1 cellular context compared by ENCODE assay signal in the genomic region with DNA sequence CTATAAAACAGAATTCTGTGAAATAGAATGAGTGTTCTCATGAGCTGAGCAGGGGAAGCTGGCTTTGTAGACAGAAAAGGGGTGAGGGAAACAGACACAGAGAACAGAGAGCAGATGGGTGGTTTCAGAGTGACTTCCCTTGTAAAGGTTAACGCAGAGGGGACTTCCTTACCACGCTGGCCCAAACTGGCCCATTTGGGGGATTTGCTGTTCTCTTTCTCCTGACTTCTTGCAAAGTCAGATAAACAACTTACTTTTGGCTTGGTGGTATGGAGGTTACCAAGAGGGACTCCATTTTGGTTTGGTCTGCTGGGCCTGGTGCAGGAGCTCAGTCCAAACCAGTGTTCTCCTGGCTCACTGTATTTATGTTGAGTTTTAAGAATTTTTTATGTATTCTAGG.
TF ChIP-seq lines count a peak whose summit lies in the region.

No MANE protein-coding gene starts in this region.

TF ChIP-seq in GM12878, 131 proteins besides CTCF, POLR2A, EP300 and RAD21 (continued from another document and continues in another):
- TF ChIP-seq, protein P1, sequence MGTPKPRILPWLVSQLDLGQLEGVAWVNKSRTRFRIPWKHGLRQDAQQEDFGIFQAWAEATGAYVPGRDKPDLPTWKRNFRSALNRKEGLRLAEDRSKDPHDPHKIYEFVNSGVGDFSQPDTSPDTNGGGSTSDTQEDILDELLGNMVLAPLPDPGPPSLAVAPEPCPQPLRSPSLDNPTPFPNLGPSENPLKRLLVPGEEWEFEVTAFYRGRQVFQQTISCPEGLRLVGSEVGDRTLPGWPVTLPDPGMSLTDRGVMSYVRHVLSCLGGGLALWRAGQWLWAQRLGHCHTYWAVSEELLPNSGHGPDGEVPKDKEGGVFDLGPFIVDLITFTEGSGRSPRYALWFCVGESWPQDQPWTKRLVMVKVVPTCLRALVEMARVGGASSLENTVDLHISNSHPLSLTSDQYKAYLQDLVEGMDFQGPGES (IDR thresholded peaks at IDR 0.05) = no peak
- TF ChIP-seq, protein P2, sequence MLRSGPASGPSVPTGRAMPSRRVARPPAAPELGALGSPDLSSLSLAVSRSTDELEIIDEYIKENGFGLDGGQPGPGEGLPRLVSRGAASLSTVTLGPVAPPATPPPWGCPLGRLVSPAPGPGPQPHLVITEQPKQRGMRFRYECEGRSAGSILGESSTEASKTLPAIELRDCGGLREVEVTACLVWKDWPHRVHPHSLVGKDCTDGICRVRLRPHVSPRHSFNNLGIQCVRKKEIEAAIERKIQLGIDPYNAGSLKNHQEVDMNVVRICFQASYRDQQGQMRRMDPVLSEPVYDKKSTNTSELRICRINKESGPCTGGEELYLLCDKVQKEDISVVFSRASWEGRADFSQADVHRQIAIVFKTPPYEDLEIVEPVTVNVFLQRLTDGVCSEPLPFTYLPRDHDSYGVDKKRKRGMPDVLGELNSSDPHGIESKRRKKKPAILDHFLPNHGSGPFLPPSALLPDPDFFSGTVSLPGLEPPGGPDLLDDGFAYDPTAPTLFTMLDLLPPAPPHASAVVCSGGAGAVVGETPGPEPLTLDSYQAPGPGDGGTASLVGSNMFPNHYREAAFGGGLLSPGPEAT (IDR thresholded peaks at IDR 0.05; ENCODE audit: low read depth) = peak; percentile 76
- no peak for TF ChIP-seq CBX3 (IDR thresholded peaks at IDR 0.05; ENCODE audit: borderline replicate concordance, low read depth)
- TF ChIP-seq ZNF24 (IDR thresholded peaks at IDR 0.05) = no peak
- no peak for TF ChIP-seq CEBPB (IDR thresholded peaks at IDR 0.05; ENCODE audit: borderline replicate concordance in 1 of 2, low read depth in 2 of 2, low read length in 2 of 2)
- TF ChIP-seq MYB (IDR thresholded peaks at IDR 0.05; ENCODE audit: borderline replicate concordance, low read depth, low read length) = no peak
- no peak for TF ChIP-seq FOXM1 (IDR thresholded peaks at IDR 0.05; ENCODE audit: low read depth, low read length)
- TF ChIP-seq, protein P3, sequence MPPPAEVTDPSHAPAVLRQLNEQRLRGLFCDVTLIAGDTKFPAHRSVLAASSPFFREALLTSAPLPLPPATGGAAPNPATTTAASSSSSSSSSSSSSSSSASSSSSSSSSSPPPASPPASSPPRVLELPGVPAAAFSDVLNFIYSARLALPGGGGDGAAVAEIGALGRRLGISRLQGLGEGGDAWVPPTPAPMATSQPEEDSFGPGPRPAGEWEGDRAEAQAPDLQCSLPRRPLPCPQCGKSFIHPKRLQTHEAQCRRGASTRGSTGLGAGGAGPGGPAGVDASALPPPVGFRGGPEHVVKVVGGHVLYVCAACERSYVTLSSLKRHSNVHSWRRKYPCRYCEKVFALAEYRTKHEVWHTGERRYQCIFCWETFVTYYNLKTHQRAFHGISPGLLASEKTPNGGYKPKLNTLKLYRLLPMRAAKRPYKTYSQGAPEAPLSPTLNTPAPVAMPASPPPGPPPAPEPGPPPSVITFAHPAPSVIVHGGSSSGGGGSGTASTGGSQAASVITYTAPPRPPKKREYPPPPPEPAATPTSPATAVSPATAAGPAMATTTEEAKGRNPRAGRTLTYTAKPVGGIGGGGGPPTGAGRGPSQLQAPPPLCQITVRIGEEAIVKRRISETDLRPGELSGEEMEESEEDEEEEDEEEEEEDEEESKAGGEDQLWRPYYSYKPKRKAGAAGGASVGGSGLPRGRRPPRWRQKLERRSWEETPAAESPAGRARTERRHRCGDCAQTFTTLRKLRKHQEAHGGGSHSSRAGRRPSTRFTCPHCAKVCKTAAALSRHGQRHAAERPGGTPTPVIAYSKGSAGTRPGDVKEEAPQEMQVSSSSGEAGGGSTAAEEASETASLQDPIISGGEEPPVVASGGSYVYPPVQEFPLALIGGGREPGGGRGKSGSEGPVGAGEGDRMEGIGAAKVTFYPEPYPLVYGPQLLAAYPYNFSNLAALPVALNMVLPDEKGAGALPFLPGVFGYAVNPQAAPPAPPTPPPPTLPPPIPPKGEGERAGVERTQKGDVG (CRISPR knock-in tag; IDR thresholded peaks at IDR 0.05) = peak; percentile 79
- TF ChIP-seq SREBF1 (IDR thresholded peaks at IDR 0.05; ENCODE audit: low read length) = no peak
- no peak for TF ChIP-seq ZNF384 (IDR thresholded peaks at IDR 0.05; ENCODE audit: borderline replicate concordance, low read depth, low read length)
- TF ChIP-seq, protein P4, sequence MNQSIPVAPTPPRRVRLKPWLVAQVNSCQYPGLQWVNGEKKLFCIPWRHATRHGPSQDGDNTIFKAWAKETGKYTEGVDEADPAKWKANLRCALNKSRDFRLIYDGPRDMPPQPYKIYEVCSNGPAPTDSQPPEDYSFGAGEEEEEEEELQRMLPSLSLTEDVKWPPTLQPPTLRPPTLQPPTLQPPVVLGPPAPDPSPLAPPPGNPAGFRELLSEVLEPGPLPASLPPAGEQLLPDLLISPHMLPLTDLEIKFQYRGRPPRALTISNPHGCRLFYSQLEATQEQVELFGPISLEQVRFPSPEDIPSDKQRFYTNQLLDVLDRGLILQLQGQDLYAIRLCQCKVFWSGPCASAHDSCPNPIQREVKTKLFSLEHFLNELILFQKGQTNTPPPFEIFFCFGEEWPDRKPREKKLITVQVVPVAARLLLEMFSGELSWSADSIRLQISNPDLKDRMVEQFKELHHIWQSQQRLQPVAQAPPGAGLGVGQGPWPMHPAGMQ (IDR thresholded peaks at IDR 0.05; ENCODE audit: borderline replicate concordance) = no peak
- no peak for TF ChIP-seq PAX8 (IDR thresholded peaks at IDR 0.05)
- TF ChIP-seq SMAD1 (IDR thresholded peaks at IDR 0.05; ENCODE audit: low read depth, partially characterized antibody) = peak; percentile 22
- TF ChIP-seq, protein P5, sequence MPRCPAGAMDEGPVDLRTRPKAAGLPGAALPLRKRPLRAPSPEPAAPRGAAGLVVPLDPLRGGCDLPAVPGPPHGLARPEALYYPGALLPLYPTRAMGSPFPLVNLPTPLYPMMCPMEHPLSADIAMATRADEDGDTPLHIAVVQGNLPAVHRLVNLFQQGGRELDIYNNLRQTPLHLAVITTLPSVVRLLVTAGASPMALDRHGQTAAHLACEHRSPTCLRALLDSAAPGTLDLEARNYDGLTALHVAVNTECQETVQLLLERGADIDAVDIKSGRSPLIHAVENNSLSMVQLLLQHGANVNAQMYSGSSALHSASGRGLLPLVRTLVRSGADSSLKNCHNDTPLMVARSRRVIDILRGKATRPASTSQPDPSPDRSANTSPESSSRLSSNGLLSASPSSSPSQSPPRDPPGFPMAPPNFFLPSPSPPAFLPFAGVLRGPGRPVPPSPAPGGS (IDR thresholded peaks at IDR 0.05; ENCODE audit: borderline replicate concordance, insufficient read depth, low read depth, low read length, poor library complexity, severe bottlenecking) = no peak
- no peak for TF ChIP-seq STAT1 (conservative IDR thresholded peaks at IDR 0.05)
- no peak for TF ChIP-seq BMI1 (IDR thresholded peaks at IDR 0.05; ENCODE audit: borderline replicate concordance)
- TF ChIP-seq ZNF217 (IDR thresholded peaks at IDR 0.05) = no peak
- TF ChIP-seq, protein P6, sequence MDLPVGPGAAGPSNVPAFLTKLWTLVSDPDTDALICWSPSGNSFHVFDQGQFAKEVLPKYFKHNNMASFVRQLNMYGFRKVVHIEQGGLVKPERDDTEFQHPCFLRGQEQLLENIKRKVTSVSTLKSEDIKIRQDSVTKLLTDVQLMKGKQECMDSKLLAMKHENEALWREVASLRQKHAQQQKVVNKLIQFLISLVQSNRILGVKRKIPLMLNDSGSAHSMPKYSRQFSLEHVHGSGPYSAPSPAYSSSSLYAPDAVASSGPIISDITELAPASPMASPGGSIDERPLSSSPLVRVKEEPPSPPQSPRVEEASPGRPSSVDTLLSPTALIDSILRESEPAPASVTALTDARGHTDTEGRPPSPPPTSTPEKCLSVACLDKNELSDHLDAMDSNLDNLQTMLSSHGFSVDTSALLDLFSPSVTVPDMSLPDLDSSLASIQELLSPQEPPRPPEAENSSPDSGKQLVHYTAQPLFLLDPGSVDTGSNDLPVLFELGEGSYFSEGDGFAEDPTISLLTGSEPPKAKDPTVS (IDR thresholded peaks at IDR 0.05; ENCODE audit: low read depth, low read length) = no peak
- TF ChIP-seq MEF2B (IDR thresholded peaks at IDR 0.05; ENCODE audit: partially characterized antibody, poor library complexity, severe bottlenecking) = peak; percentile 61
- no peak for TF ChIP-seq ZZZ3 (IDR thresholded peaks at IDR 0.05; ENCODE audit: control insufficient read depth, insufficient read length, low read depth)
- TF ChIP-seq JUNB (IDR thresholded peaks at IDR 0.05) = no peak
- TF ChIP-seq BCL11A (IDR thresholded peaks at IDR 0.05; ENCODE audit: low read depth, low read length) = peak; percentile 56; the same call in 1 of the 2 replicates
- TF ChIP-seq, protein P7, sequence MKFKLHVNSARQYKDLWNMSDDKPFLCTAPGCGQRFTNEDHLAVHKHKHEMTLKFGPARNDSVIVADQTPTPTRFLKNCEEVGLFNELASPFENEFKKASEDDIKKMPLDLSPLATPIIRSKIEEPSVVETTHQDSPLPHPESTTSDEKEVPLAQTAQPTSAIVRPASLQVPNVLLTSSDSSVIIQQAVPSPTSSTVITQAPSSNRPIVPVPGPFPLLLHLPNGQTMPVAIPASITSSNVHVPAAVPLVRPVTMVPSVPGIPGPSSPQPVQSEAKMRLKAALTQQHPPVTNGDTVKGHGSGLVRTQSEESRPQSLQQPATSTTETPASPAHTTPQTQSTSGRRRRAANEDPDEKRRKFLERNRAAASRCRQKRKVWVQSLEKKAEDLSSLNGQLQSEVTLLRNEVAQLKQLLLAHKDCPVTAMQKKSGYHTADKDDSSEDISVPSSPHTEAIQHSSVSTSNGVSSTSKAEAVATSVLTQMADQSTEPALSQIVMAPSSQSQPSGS (IDR thresholded peaks at IDR 0.05; ENCODE audit: low read length) = no peak
- TF ChIP-seq, protein P8, sequence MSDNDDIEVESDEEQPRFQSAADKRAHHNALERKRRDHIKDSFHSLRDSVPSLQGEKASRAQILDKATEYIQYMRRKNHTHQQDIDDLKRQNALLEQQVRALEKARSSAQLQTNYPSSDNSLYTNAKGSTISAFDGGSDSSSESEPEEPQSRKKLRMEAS (IDR thresholded peaks at IDR 0.05; ENCODE audit: low read depth, low read length) = no peak
- TF ChIP-seq MXI1 (IDR thresholded peaks at IDR 0.05; ENCODE audit: low read depth, low read length) = no peak
- no peak for TF ChIP-seq SREBF2 (IDR thresholded peaks at IDR 0.05; ENCODE audit: low read length)
- TF ChIP-seq SUPT20H (IDR thresholded peaks at IDR 0.05; ENCODE audit: borderline replicate concordance, control insufficient read depth, low read depth, low read length) = no peak
- TF ChIP-seq CHD4 (IDR thresholded peaks at IDR 0.05) = no peak
- TF ChIP-seq KDM1A (IDR thresholded peaks at IDR 0.05; ENCODE audit: borderline replicate concordance) = no peak
- TF ChIP-seq TAF1 (IDR thresholded peaks at IDR 0.05; ENCODE audit: borderline replicate concordance, low read depth, low read length) = no peak
- TF ChIP-seq NRF1 (conservative IDR thresholded peaks at IDR 0.05; ENCODE audit: low read depth, low read length) = no peak
- TF ChIP-seq, protein P9, sequence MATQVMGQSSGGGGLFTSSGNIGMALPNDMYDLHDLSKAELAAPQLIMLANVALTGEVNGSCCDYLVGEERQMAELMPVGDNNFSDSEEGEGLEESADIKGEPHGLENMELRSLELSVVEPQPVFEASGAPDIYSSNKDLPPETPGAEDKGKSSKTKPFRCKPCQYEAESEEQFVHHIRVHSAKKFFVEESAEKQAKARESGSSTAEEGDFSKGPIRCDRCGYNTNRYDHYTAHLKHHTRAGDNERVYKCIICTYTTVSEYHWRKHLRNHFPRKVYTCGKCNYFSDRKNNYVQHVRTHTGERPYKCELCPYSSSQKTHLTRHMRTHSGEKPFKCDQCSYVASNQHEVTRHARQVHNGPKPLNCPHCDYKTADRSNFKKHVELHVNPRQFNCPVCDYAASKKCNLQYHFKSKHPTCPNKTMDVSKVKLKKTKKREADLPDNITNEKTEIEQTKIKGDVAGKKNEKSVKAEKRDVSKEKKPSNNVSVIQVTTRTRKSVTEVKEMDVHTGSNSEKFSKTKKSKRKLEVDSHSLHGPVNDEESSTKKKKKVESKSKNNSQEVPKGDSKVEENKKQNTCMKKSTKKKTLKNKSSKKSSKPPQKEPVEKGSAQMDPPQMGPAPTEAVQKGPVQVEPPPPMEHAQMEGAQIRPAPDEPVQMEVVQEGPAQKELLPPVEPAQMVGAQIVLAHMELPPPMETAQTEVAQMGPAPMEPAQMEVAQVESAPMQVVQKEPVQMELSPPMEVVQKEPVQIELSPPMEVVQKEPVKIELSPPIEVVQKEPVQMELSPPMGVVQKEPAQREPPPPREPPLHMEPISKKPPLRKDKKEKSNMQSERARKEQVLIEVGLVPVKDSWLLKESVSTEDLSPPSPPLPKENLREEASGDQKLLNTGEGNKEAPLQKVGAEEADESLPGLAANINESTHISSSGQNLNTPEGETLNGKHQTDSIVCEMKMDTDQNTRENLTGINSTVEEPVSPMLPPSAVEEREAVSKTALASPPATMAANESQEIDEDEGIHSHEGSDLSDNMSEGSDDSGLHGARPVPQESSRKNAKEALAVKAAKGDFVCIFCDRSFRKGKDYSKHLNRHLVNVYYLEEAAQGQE (IDR thresholded peaks at IDR 0.05; ENCODE audit: low read depth, low read length) = no peak
- no peak for TF ChIP-seq ZBED1 (IDR thresholded peaks at IDR 0.05; ENCODE audit: borderline replicate concordance)
- TF ChIP-seq, protein P10, sequence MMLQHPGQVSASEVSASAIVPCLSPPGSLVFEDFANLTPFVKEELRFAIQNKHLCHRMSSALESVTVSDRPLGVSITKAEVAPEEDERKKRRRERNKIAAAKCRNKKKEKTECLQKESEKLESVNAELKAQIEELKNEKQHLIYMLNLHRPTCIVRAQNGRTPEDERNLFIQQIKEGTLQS (IDR thresholded peaks at IDR 0.05; ENCODE audit: borderline replicate concordance, extremely low read depth, low read depth, low read length) = no peak
- TF ChIP-seq, protein P11, sequence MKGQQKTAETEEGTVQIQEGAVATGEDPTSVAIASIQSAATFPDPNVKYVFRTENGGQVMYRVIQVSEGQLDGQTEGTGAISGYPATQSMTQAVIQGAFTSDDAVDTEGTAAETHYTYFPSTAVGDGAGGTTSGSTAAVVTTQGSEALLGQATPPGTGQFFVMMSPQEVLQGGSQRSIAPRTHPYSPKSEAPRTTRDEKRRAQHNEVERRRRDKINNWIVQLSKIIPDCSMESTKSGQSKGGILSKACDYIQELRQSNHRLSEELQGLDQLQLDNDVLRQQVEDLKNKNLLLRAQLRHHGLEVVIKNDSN (IDR thresholded peaks at IDR 0.05; ENCODE audit: borderline replicate concordance, extremely low read length, insufficient read depth, low read depth, low read length) = no peak
- no peak for TF ChIP-seq RCOR1 (conservative IDR thresholded peaks at IDR 0.05; ENCODE audit: low read depth, low read length)
- TF ChIP-seq NR2C2 (IDR thresholded peaks at IDR 0.05; ENCODE audit: borderline replicate concordance, control insufficient read depth, insufficient read length, low read depth) = no peak
- TF ChIP-seq FOXK2 (IDR thresholded peaks at IDR 0.05) = no peak
